Comparison of ENCODE assay signal across 8 cellular contexts in genomic region chr2:189580662-189581353, GRCh38. TPM values are rescaled to one million over a fixed set of nuclear protein-coding genes. Genes with fewer than 3 reads are reported as not detected.
DNase-seq lines count a peak whose midpoint lies in the region; ATAC-seq and TF ChIP-seq lines count a peak whose summit lies in the region.

Gene SLC40A1 (minus strand): TSS chr2:189580786. CDS start chr2:189580460, 326 bp downstream.

- DNase-seq in DMS153 (lab: John Stamatoyannopoulos, UW), result peak; percentile 53
- peak; percentile 64 for DNase-seq in H9
- peak; percentile 43 for DNase-seq in NCI-H1417 treated with DMSO at 0.1 percent for 48 hours (lab: John Stamatoyannopoulos, UW)
- DNase-seq in activated CD4-positive, CD25-positive, alpha-beta regulatory T cell treated with anti-CD3 and anti-CD28 coated beads, Interleukin-2, amount 50 U/mL, for 72 hours, result peak; percentile 54
- DNase-seq in cerebellum (ENCODE audit: low spot score), result peak; percentile 12
- DNase-seq in kidney glomerular epithelial cell (lab: John Stamatoyannopoulos, UW), result peak; percentile 62
- DNase-seq in stimulated activated CD4-positive, alpha-beta T cell treated with anti-CD3 and anti-CD28 coated beads, Interleukin-12 subunit alpha, Interleukin-12 subunit beta, amount 100 ng/mL, for 4 hours, result peak; percentile 66

- no CpG with 5 or more reads among the region's 78 CpGs for WGBS in H9 (ENCODE audit: extremely low coverage, insufficient read length, low lambda C conversion rate)

- H3K27ac ChIP-seq in H9 (ENCODE audit: insufficient read length, low read depth, low read length), result no peak within 1 kb of the TSS

- no peaks in the 10 kb centered on the region for H3K79me1 ChIP-seq in H9 (ENCODE audit: insufficient read depth, low read depth, low read length, poor library complexity, severe bottlenecking)

- no peak within 1 kb of the TSS for H4K91ac ChIP-seq in H9 (ENCODE audit: insufficient read length, low read depth, low read length)

- no peaks in the 10 kb centered on the region; a peak in 2 of 5 replicates for H3K9me3 Mint-ChIP-seq in H9

- H3K36me3 Mint-ChIP-seq in H9 (ENCODE audit: insufficient read depth in 1 of 3, low read depth in 3 of 3), result no peaks in the 10 kb centered on the region

- no peak within 1 kb of the TSS for H4K5ac ChIP-seq in H9 (ENCODE audit: insufficient read length, low read depth, low read length)

- no peak within 1 kb of the TSS for H2BK120ac ChIP-seq in H9 (ENCODE audit: low read depth, low read length, poor library complexity, severe bottlenecking)

- H3K4me1 ChIP-seq in H9 (ENCODE audit: insufficient read depth, low read length), result no peaks in the 10 kb centered on the region

- no peak within 1 kb of the TSS for H3T11ph ChIP-seq in H9 (ENCODE audit: low read length)

- peaks cover 98% of the 10 kb centered on the region for H3K27me3 Mint-ChIP-seq in H9 (ENCODE audit: low read depth)

- H3K4ac ChIP-seq in H9 (ENCODE audit: low read depth, low read length), result no peak within 1 kb of the TSS

- no peak within 1 kb of the TSS for H3K9ac ChIP-seq in H9 (ENCODE audit: extremely low read depth, insufficient read length, low read length)

- H2BK5ac ChIP-seq in H9 (ENCODE audit: insufficient read length, low read length), result no peak within 1 kb of the TSS

- H3K23ac ChIP-seq in H9 (ENCODE audit: insufficient read length, low read depth, low read length), result no peak within 1 kb of the TSS

- H3K23me2 ChIP-seq in H9 (ENCODE audit: insufficient read length, low read depth, low read length, poor library complexity, severe bottlenecking), result no peaks in the 10 kb centered on the region

- H4K8ac ChIP-seq in H9 (replicated peaks; ENCODE audit: insufficient read length, low read depth, low read length), result no peak within 1 kb of the TSS

- H2AFZ ChIP-seq in H9 (ENCODE audit: low read length), result no peak within 1 kb of the TSS

- no peak for ATAC-seq in GM21515 (IDR thresholded peaks at IDR 0.05; ENCODE audit: unreplicated experiment)

- no peak within 1 kb of the TSS for H2BK12ac ChIP-seq in H9 (ENCODE audit: insufficient read length, low read depth, low read length)

- no peak within 1 kb of the TSS for H3K27ac Mint-ChIP-seq in H9

- H3K79me2 ChIP-seq in H9 (ENCODE audit: insufficient read depth, low read length), result no peaks in the 10 kb centered on the region

- no peak for TF ChIP-seq CTCF in H9 (conservative IDR thresholded peaks at IDR 0.05)

- H3K4me3 Mint-ChIP-seq in H9, result peak within 1 kb of the TSS; percentile 60 to 86

- H2AK5ac ChIP-seq in H9 (ENCODE audit: insufficient read length, low read length), result no peak within 1 kb of the TSS

- H3K27me3 ChIP-seq in H9 (ENCODE audit: insufficient read depth, low read length), result peaks cover 57% of the 10 kb centered on the region

- no peak within 1 kb of the TSS for H3K56ac ChIP-seq in H9 (ENCODE audit: insufficient read length, low read depth, low read length)

- no peaks in the 10 kb centered on the region for H3K9me3 ChIP-seq in H9 (ENCODE audit: control insufficient read depth, low read depth, low read length)

- peaks cover 18 to 20% of the 10 kb centered on the region in 2 experiments for H3K4me1 Mint-ChIP-seq in H9

- H2BK20ac ChIP-seq in H9 (ENCODE audit: low read depth, low read length, poor library complexity, severe bottlenecking), result no peak within 1 kb of the TSS

- no peak within 1 kb of the TSS for H3K14ac ChIP-seq in H9 (ENCODE audit: insufficient read depth, low read length)

- no peak within 1 kb of the TSS for H3K18ac ChIP-seq in H9 (ENCODE audit: insufficient read length, low read depth, low read length)

- H2BK15ac ChIP-seq in H9 (ENCODE audit: low read depth, low read length), result no peak within 1 kb of the TSS

- peak within 1 kb of the TSS; percentile 44 for H3K4me2 ChIP-seq in H9 (ENCODE audit: insufficient read depth, insufficient read length, low read length)

- no peaks in the 10 kb centered on the region for H4K20me1 ChIP-seq in H9 (ENCODE audit: control insufficient read depth, insufficient read depth, insufficient read length)

RNA-seq across cellular contexts. Expression of gene SLC40A1, which starts in this region (rescaled TPM):
- total RNA-seq in H9 (2021) (not detected in 2 replicates), cerebellum (11.1 TPM)

Comparison
In these comparisons a context has a peak if more than half of its experiments do, and no peak if none do; other contexts are left out.
1. RNA of gene SLC40A1 (total RNA-seq): 11.1 TPM in cerebellum (single experiment); not detected in H9; every median in the first group is over 10 times any median in the second.
2. Peak in DNase-seq and H3K4me2 ChIP-seq in H9; RNA of the gene not detected or under 1 TPM.
3. DNase-seq: peak in every context shown above with its lines; median percentile 66 in stimulated activated CD4-positive, alpha-beta T cell treated with anti-CD3 and anti-CD28 coated beads, Interleukin-12 subunit alpha, Interleukin-12 subunit beta, amount 100 ng/mL, for 4 hours; 64 in H9; 62 in kidney glomerular epithelial cell; 54 in activated CD4-positive, CD25-positive, alpha-beta regulatory T cell treated with anti-CD3 and anti-CD28 coated beads, Interleukin-2, amount 50 U/mL, for 72 hours; 53 in DMS153; 43 in NCI-H1417 treated with DMSO at 0.1 percent for 48 hours; 12 in cerebellum.